In the genomic region with DNA sequence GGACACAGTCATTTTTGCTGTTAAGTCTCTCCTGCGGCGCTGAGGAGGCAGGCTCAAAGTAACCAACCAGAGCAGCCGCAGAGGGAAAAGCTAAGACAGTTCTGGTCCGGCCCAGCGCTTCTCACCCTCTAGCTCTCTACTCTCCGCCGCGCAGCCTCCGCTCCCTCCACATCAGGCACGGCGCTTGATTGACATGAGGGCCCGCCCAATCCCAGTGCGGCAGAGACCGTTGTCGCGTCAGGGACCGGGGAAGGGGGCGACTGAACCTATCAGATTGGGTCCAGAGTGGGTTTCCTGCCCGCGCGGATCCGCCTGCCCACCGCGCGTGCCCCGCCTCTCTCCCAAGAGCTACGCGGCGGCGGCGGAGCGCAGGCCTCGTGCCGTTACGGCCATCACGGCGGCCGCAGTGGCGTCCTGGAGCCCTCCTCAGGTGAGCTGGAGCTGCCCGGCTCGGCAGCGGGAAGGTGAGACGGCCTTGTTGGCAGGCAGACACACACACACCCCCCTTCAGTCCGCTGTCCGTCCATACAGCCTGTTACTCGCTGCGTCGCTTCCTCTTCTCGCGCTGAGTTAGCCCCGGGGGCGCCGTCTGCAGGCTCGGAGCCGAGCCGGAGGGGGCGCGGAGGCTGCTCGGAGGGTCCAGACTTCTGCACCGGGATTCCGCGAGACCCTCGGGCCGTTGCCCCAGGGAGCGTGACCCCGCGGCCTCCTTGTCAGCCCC, we compare ENCODE assay signal across 8 cellular contexts. TPM values are rescaled to one million over a fixed set of nuclear protein-coding genes. Genes with fewer than 3 reads are reported as not detected.
DNase-seq lines count a peak whose midpoint lies in the region; ATAC-seq and TF ChIP-seq lines count a peak whose summit lies in the region.

A gene (plus strand): TSS at position 319 of the 721 bp plus-strand sequence. CDS start 65,794 bp downstream, outside the sequence.

- TF ChIP-seq CTCF in C4-2B (conservative IDR thresholded peaks at IDR 0.05): no peak; the same call in 1 of the 2 replicates

- H3K4me3 Mint-ChIP-seq in activated CD4-positive, alpha-beta T cell treated with anti-CD3 and anti-CD28 coated beads, Interleukin-2, amount 10 ng/mL, durations not matched to agents 7 days and 5 days: peak within 1 kb of the TSS; percentile 98

- CTCF ChIA-PET in activated CD4-positive, alpha-beta T cell treated with anti-CD3 and anti-CD28 coated beads, Interleukin-2, amount 10 ng/mL, durations not matched to agents 7 days and 5 days (lab: Charles Lee): interaction anchor here (0.6 to 3.1 kb wide), 11 partner anchors 12 to 818 kb away, joined by 3 to 11 read pairs (median 4); a partner anchor contains a TSS

- peaks cover 51% of the 10 kb centered on the region for H3K4me1 Mint-ChIP-seq in activated CD4-positive, alpha-beta T cell treated with anti-CD3 and anti-CD28 coated beads, Interleukin-2, amount 10 ng/mL, durations not matched to agents 7 days and 5 days

- peaks cover 36% of the 10 kb centered on the region for H3K36me3 Mint-ChIP-seq in activated CD4-positive, alpha-beta T cell treated with anti-CD3 and anti-CD28 coated beads, Interleukin-2, amount 10 ng/mL, durations not matched to agents 7 days and 5 days (ENCODE audit: low read depth)

- peak; percentile 98 for ATAC-seq in GM19328 (IDR thresholded peaks at IDR 0.05; ENCODE audit: unreplicated experiment)
- peak; percentile 95 for ATAC-seq in HG03520 (IDR thresholded peaks at IDR 0.05; ENCODE audit: unreplicated experiment)

- POLR2A ChIA-PET in activated CD4-positive, alpha-beta T cell treated with anti-CD3 and anti-CD28 coated beads, Interleukin-2, amount 10 ng/mL, durations not matched to agents 7 days and 5 days (lab: Charles Lee): interaction anchor here (0.8 to 1.3 kb wide), 4 partner anchors 109 to 666 kb away, joined by 3 to 8 read pairs (median 4); a partner anchor contains a TSS

- H3K27ac ChIP-seq in C4-2B: peak within 1 kb of the TSS; percentile 91

- H3K27ac Mint-ChIP-seq in activated CD4-positive, alpha-beta T cell treated with anti-CD3 and anti-CD28 coated beads, Interleukin-2, amount 10 ng/mL, durations not matched to agents 7 days and 5 days: peak within 1 kb of the TSS; percentile 99

- no peaks in the 10 kb centered on the region for H3K27me3 Mint-ChIP-seq in activated CD4-positive, alpha-beta T cell treated with anti-CD3 and anti-CD28 coated beads, Interleukin-2, amount 10 ng/mL, durations not matched to agents 7 days and 5 days

- peaks cover 2% of the 10 kb centered on the region for H3K9me3 Mint-ChIP-seq in activated CD4-positive, alpha-beta T cell treated with anti-CD3 and anti-CD28 coated beads, Interleukin-2, amount 10 ng/mL, durations not matched to agents 7 days and 5 days

- DNase-seq in NCI-H69 (lab: John Stamatoyannopoulos, UW): peak; percentile 97
- DNase-seq in activated CD4-positive, alpha-beta T cell treated with anti-CD3 and anti-CD28 coated beads, Interleukin-2, amount 10 ng/mL, durations not matched to agents 7 days and 5 days: peak; percentile 99
- DNase-seq in cortex of kidney (lab: John Stamatoyannopoulos, UW): peak; percentile 75
- peak; percentile 99 for DNase-seq in left kidney (ENCODE audit: low read depth, low spot score)
- DNase-seq in stimulated activated CD4-positive, alpha-beta T cell treated with anti-CD3 and anti-CD28 coated beads, Interleukin-2, amount 100 ng/mL, for 24 hours: peak; percentile 97 to 98

RNA-seq across cellular contexts. Expression of the gene that starts here (rescaled TPM):
- 10 to 100 TPM; 39.2 to 48.5 TPM for total RNA-seq in activated CD4-positive, alpha-beta T cell treated with anti-CD3 and anti-CD28 coated beads, Interleukin-2, amount 10 ng/mL, durations not matched to agents 7 days and 5 days

Comparison
In these comparisons a context has a peak if more than half of its experiments do, and no peak if none do; other contexts are left out.
1. Peak in every context shown above with its lines: DNase-seq, ATAC-seq and H3K27ac ChIP-seq.